Comparison of ENCODE assay signal across 20 cellular contexts in the genomic region with DNA sequence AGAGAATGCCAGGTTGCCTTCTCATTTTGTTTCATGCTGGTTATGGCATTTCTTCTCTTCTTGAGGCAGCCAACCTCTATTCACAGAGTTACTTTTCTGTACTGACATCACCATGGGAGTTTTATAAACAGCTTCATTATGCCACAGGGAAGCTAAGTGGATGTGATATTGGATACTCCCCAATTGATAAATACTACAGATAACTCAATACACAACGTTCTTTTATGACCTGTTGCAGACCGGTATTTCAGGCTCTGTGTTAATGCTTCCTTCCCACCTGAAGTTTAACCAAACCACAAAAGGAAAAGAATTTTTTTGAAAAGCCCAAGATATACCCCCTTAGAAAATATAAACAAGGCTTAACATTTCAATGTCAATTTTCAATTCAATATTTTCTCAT.
"Had no signal": no experiment of that assay in that cellular context is flagged by ENCODE, and none has a peak within 500 bp of the region (broad histone marks: within the 10 kb centered on the region; RNA-seq: fewer than 3 reads in every experiment).

No MANE protein-coding gene starts in this region.

- DNase-seq: activated CD4-positive, alpha-beta memory T cell treated with anti-CD3 and anti-CD28 coated beads, Interleukin-2, amount 10 ng/mL, durations not matched to agents 7 days and 5 days; activated CD4-positive, alpha-beta T cell treated with anti-CD3 and anti-CD28 coated beads, Interleukin-2, amount 10 ng/mL, durations not matched to agents 24 days and 14 days; activated effector memory CD4-positive, alpha-beta T cell treated with Interleukin-2 at 50 U/mL for 16 hours; activated naive CD4-positive, alpha-beta T cell treated with anti-CD3 and anti-CD28 coated beads for 36 hours; activated naive CD8-positive, alpha-beta T cell treated with anti-CD3 and anti-CD28 coated beads, Interleukin-2, amount 10 ng/mL, durations not matched to agents 7 days and 5 days; activated T-cell treated with anti-CD3 and anti-CD28 coated beads, Interleukin-2, amount 50 U/mL, for 72 hours; amniotic stem cell; colonic mucosa; glutamatergic neuron; immature natural killer cell; left ventricle myocardium inferior; naive thymus-derived CD4-positive, alpha-beta T cell; posterior cingulate gyrus; small intestine; stimulated activated CD4-positive, alpha-beta T cell treated with anti-CD3 and anti-CD28 coated beads, Interleukin-2, amount 100 ng/mL, for 24 hours; stomach had no signal

- H3K4me3 ChIP-seq: colonic mucosa, esophagus muscularis mucosa, hepatocyte, left ventricle myocardium inferior, stomach, suprapubic skin, tibial nerve had no signal

- H3K27ac ChIP-seq: colonic mucosa, esophagus muscularis mucosa, hepatocyte, left ventricle myocardium inferior, stomach, suprapubic skin, tibial nerve had no signal

- H3K4me1 ChIP-seq: colonic mucosa, esophagus muscularis mucosa, left ventricle myocardium inferior, stomach, suprapubic skin, tibial nerve had no signal

- H3K9me3 ChIP-seq: colonic mucosa, esophagus muscularis mucosa, left ventricle myocardium inferior, stomach, suprapubic skin, tibial nerve had no signal

- H3K36me3 ChIP-seq: colonic mucosa, esophagus muscularis mucosa, left ventricle myocardium inferior, stomach, suprapubic skin, tibial nerve had no signal

- H3K27me3 ChIP-seq: colonic mucosa, esophagus muscularis mucosa, hepatocyte, stomach, suprapubic skin, tibial nerve had no signal
